ENCODE assay signal across 17 cellular contexts in the genomic region with DNA sequence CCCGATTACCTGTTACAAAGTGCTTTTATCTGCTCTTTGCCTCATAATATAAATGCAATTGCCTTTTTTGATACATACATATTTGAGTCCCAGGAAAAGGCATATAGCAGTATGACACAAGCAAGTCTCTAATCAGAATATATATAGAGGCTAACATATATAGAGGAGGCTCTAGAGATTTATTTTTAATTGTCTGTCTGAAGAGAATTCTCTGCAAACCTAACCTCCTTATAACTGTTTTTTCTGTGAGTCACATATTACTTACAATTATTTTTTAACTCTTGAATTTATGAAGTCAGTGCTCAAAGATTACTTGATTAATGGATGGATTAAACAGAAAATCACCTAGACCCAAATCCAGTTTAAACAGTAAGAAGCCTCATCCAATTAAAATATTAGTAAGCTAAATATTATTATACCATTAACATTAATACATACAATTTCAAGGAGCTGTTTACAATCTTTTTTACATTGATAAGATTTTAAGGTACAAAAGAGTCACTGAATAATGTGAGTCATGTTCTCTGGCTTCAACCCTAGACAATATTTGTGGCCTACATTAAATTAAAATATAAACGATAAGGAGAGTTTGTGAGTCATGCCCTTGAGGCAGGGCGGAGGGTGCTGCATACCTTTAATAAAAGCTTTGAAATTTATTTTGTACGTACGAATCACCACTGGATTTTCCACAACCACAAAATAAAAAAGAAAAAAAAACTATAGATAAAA. TPM values are rescaled to one million over a fixed set of nuclear protein-coding genes. Genes with fewer than 3 reads are reported as not detected.
DNase-seq lines count a peak whose midpoint lies in the region; ATAC-seq and TF ChIP-seq lines count a peak whose summit lies in the region.
"Had no signal": no experiment of that assay in that cellular context is flagged by ENCODE, and none has a peak within 500 bp of the region (broad histone marks: within the 10 kb centered on the region; RNA-seq: fewer than 3 reads in every experiment).

No MANE protein-coding gene starts in this region.

- peak; percentile 11 for DNase-seq in BE2C
- peak; percentile 90 for DNase-seq in M059J (ENCODE audit: low read depth)
- peak; percentile 86 for DNase-seq in brain microvascular endothelial cell
- DNase-seq in kidney tubule cell (ENCODE audit: low spot score), result peak; percentile 72
- DNase-seq in DMS 273 (lab: John Stamatoyannopoulos, UW; ENCODE audit: unreplicated experiment), result no peak
- no peak for DNase-seq in dorsolateral prefrontal cortex
- DNase-seq: activated T-cell treated with anti-CD3 and anti-CD28 coated beads for 4 hours; effector CD8-positive, alpha-beta T cell; glutamatergic neuron; left cardiac atrium; NCI-H2171; stimulated activated naive CD4-positive, alpha-beta T cell; uterus had no signal

- TF ChIP-seq CTCF in BE2C (IDR thresholded peaks at IDR 0.05; ENCODE audit: low read depth, low read length), result no peak
- TF ChIP-seq CTCF in brain microvascular endothelial cell (IDR thresholded peaks at IDR 0.05; ENCODE audit: low read depth, low read length, missing control alignments), result no peak
- no peak for TF ChIP-seq CTCF in dorsolateral prefrontal cortex (IDR thresholded peaks at IDR 0.05 in 54 of 56, conservative IDR thresholded peaks at IDR 0.05 in 2 of 56; ENCODE audit: low read depth in 1 of 56, partially characterized antibody in 56 of 56)

- intact Hi-C loops in dorsolateral prefrontal cortex (cut with DNase I), result no loop called here

- H3K4me1 ChIP-seq in BE2C, result peaks cover 3% of the 10 kb centered on the region; the same call in 1 of the 2 replicates
- H3K4me1 ChIP-seq: uterus had no signal

- no peaks in the 10 kb centered on the region for H3K36me3 ChIP-seq in BE2C
- H3K36me3 ChIP-seq in brain microvascular endothelial cell (replicated peaks), result no peaks in the 10 kb centered on the region
- H3K36me3 ChIP-seq: BLaER1 treated with 17β-estradiol and CSF1 and Interleukin-3, amounts not matched to agents 10 nM and 100 nM; uterus had no signal

- H3K4me3 ChIP-seq in BE2C (ENCODE audit: low read depth, low read length), result no peak overlapping the region
- no peak overlapping the region for H3K4me3 ChIP-seq in brain microvascular endothelial cell (ENCODE audit: low read depth, low read length)
- no peak overlapping the region for H3K4me3 ChIP-seq in dorsolateral prefrontal cortex
- H3K4me3 ChIP-seq: BLaER1 treated with 17β-estradiol and CSF1 and Interleukin-3, amounts not matched to agents 10 nM and 100 nM; uterus had no signal

- in situ Hi-C loops in brain microvascular endothelial cell (cut with HindIII; ENCODE audit: low pct_ligation_motif_present, low sequenced_read_pairs), result no loop called here

- ATAC-seq in HG03108 (IDR thresholded peaks at IDR 0.05; ENCODE audit: unreplicated experiment) (no peak), GM18870 (IDR thresholded peaks at IDR 0.05; ENCODE audit: unreplicated experiment) (no peak)

- no peaks in the 10 kb centered on the region for H3K9me3 ChIP-seq in BE2C
- H3K9me3 ChIP-seq: uterus had no signal

- H3K27ac ChIP-seq in brain microvascular endothelial cell, result no peak overlapping the region
- no peak overlapping the region for H3K27ac ChIP-seq in dorsolateral prefrontal cortex
- H3K27ac ChIP-seq: BLaER1 treated with 17β-estradiol and CSF1 and Interleukin-3, amounts not matched to agents 10 nM and 100 nM; uterus had no signal

- peaks cover 10% of the 10 kb centered on the region for H3K27me3 ChIP-seq in BE2C
- no peaks in the 10 kb centered on the region for H3K27me3 ChIP-seq in brain microvascular endothelial cell (replicated peaks)
- H3K27me3 ChIP-seq in dorsolateral prefrontal cortex, result no peaks in the 10 kb centered on the region
- H3K27me3 ChIP-seq: BLaER1 treated with 17β-estradiol and CSF1 and Interleukin-3, amounts not matched to agents 10 nM and 100 nM; uterus had no signal

RNA-seq across cellular contexts. Expression of a gene that starts 19.2 kb away (rescaled TPM):
- not detected for polyA plus RNA-seq in BE2C (2012; ENCODE audit: insufficient read depth, insufficient read length, low read depth)
- total RNA-seq in M059J (2014; rRNA removed; shearing (Covaris generic)), result 96.9 and 103 TPM in 2 replicates
- total RNA-seq in dorsolateral prefrontal cortex, result not detected
- total RNA-seq: H1, left cardiac atrium, uterus had no signal
- polyA plus RNA-seq: H1 had no signal

Comparison
In these comparisons a context has a peak if more than half of its experiments do, and no peak if none do; other contexts are left out.
1. DNase-seq: peak in BE2C (single experiment), M059J (single experiment), brain microvascular endothelial cell (single experiment) and kidney tubule cell (single experiment); none in DMS 273 (single experiment) and dorsolateral prefrontal cortex (0 of 10).
2. RNA of a gene that starts 19.2 kb away (total RNA-seq): 96.9 to 103 TPM in M059J; not detected in dorsolateral prefrontal cortex; every median in the first group is over 10 times any median in the second.